18 cellular contexts compared by ENCODE assay signal in the genomic region with DNA sequence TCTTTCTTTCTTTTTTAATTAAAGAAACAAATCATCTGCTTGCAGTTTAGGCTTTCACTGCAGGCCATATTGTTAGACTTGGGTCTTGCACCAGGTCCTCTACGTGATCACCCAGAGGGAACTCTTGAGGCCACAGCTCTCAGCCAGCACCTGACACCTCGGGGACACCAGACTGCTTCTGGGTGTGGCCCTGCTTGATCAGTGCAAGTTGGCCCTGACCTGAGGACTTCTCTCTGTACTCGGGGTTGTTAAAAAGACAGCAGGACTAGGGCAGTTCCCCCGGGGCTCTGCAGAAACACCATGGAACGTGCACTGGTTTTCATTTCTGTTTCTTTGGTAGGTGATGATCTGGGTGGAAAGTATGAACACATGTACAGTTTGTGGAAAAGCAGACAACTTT. TPM values are rescaled to one million over a fixed set of nuclear protein-coding genes. Genes with fewer than 3 reads are reported as not detected.
"Had no signal": no experiment of that assay in that cellular context is flagged by ENCODE, and none has a peak within 500 bp of the region (broad histone marks: within the 10 kb centered on the region; RNA-seq: fewer than 3 reads in every experiment).

No MANE protein-coding gene starts in this region.

- H3K9me3 Mint-ChIP-seq: naive thymus-derived CD8-positive, alpha-beta T cell; T-cell had no signal

- H3K27me3 ChIP-seq: hepatocyte, tibial nerve, uterus had no signal

- H3K27ac Mint-ChIP-seq: naive thymus-derived CD8-positive, alpha-beta T cell; T-cell had no signal

- H3K4me2 ChIP-seq: hepatocyte had no signal

- ATAC-seq: esophagus mucosa; left lobe of liver; mucosa of descending colon; naive thymus-derived CD8-positive, alpha-beta T cell; T-cell had no signal

- H3K4me1 Mint-ChIP-seq: naive thymus-derived CD8-positive, alpha-beta T cell; T-cell had no signal

- H3K4me3 Mint-ChIP-seq: naive thymus-derived CD8-positive, alpha-beta T cell; T-cell had no signal

- H3K4me1 ChIP-seq: parathyroid adenoma, tibial nerve, uterus had no signal

- DNase-seq: activated CD4-positive, alpha-beta T cell treated with anti-CD3 and anti-CD28 coated beads for 4 hours; activated effector memory CD4-positive, alpha-beta T cell treated with Interleukin-2 at 50 U/mL for 16 hours; activated naive CD4-positive, alpha-beta T cell treated with anti-CD3 and anti-CD28 coated beads, Interleukin-2, amount 50 U/mL, for 16 hours; activated T-cell treated with anti-CD3 and anti-CD28 coated beads for 4 hours; islet precursor cell; mucosa of descending colon; naive thymus-derived CD8-positive, alpha-beta T cell; stimulated activated CD4-positive, alpha-beta T cell treated with anti-CD3 and anti-CD28 coated beads, Interleukin-4, amount 100 ng/mL, for 1 hour; stimulated activated naive CD4-positive, alpha-beta T cell treated with Interleukin-2 at 50 U/mL for 16 hours; substantia nigra; T-cell; uterus; WERI-Rb-1 had no signal

- H3K9me3 ChIP-seq: mucosa of descending colon, tibial nerve, uterus had no signal

- H3K27ac ChIP-seq: hepatocyte, parathyroid adenoma, tibial nerve, uterus, WERI-Rb-1 had no signal

- H3K4me3 ChIP-seq: hepatocyte, mucosa of descending colon, tibial nerve, uterus had no signal

- H3K27me3 Mint-ChIP-seq: naive thymus-derived CD8-positive, alpha-beta T cell; T-cell had no signal

- H3K36me3 ChIP-seq: uterus had no signal

- H3K9ac ChIP-seq: parathyroid adenoma had no signal

RNA-seq across cellular contexts. Expression of a gene that starts 51.2 kb away (rescaled TPM):
- total RNA-seq: left lobe of liver had no signal
